Comparison of ENCODE assay signal across 8 cellular contexts in the genomic region with DNA sequence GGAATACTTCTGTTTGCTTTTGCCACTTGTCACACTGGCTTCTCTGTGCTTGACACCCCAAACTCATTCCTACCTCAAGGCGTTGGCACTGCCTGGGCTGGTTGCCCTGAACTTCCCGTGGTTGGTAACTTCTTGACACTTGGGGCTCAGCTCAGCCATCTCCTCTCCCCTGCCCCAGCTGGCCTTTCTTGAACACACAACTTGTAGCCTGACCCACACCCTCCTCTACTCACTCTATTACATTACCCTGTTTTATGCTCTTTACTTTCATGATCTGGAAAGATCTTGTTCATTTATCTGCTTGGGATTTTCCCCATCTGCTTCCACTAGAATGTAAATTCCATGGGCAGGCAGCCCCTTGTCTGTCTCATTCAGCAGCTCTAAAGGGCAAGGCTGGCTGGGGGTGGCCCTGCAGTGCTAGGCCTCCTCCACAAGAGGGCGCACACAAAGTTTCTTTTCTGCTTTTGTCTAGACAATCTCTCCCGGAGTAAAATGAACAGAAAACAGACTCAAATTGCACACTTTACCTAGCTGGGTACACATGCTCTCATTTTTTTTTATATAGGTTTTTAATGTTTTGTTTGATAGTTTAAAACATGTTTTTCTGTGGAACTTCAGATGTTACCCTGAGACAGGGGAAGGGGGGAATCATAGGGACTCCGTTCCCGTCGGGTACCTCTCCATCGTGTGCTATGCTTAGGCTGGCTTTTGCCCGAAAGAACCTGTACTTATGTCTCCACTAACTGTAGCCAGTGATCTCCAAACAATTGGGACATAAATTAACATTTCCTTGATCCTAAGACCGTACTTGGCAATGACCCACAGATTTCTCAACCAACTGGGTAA. TPM values are rescaled to one million over a fixed set of nuclear protein-coding genes. Genes with fewer than 3 reads are reported as not detected.
DNase-seq lines count a peak whose midpoint lies in the region; ATAC-seq and TF ChIP-seq lines count a peak whose summit lies in the region.

No MANE protein-coding gene starts in this region.

- ATAC-seq in HG03066 (IDR thresholded peaks at IDR 0.05; ENCODE audit: low read depth, unreplicated experiment) (peak; percentile 74), natural killer cell (peak; percentile 79 to 94 (median 91))

- H3K9me3 Mint-ChIP-seq in natural killer cell, result no peaks in the 10 kb centered on the region

- intact Hi-C loops in natural killer cell (cut with micrococcal nuclease), result loop anchor here (1.0 kb wide), 1 partner anchor 476 kb away; no protein-coding TSS in a partner anchor

- no peaks in the 10 kb centered on the region for H3K36me3 Mint-ChIP-seq in natural killer cell

- H3K27ac Mint-ChIP-seq in natural killer cell, result no peak overlapping the region

- H3K4me3 Mint-ChIP-seq in natural killer cell, result no peak overlapping the region

- peak; percentile 97 for TF ChIP-seq CTCF in epithelial cell of proximal tubule (conservative IDR thresholded peaks at IDR 0.05; ENCODE audit: low read depth, low read length)
- TF ChIP-seq CTCF in natural killer cell (IDR thresholded peaks at IDR 0.05), result peak; percentile 99

- DNase-seq in NCI-H82 (lab: John Stamatoyannopoulos, UW), result peak; percentile 57
- no peak for DNase-seq in NCI-H82 treated with DMSO at 0.1 percent for 48 hours (lab: John Stamatoyannopoulos, UW; ENCODE audit: unreplicated experiment)
- peak; percentile 56 for DNase-seq in NCI-H69 (lab: John Stamatoyannopoulos, UW)
- DNase-seq in activated CD8-positive, alpha-beta memory T cell treated with anti-CD3 and anti-CD28 coated beads for 48 hours (ENCODE audit: low read depth in 2 of 3, low spot score in 2 of 3), result peak in 2 of 3 experiments; percentile 41 to 61
- DNase-seq in epithelial cell of proximal tubule (ENCODE audit: low read depth), result no peak
- DNase-seq in natural killer cell, result peak; percentile 53
- peak; percentile 17 for DNase-seq in stimulated activated naive CD4-positive, alpha-beta T cell treated with Interleukin-2 at 50 U/mL for 16 hours (lab: John Stamatoyannopoulos, UW)

- H3K4me1 Mint-ChIP-seq in natural killer cell, result peaks cover 5 to 8% of the 10 kb centered on the region in 2 donors

- H3K4me3 ChIP-seq in epithelial cell of proximal tubule (ENCODE audit: low read depth, low read length), result no peak overlapping the region

- H3K27me3 Mint-ChIP-seq in natural killer cell (ENCODE audit: low read depth in 2 of 2), result peaks cover 11 to 30% of the 10 kb centered on the region in 2 donors

RNA-seq across cellular contexts. Expression of a gene that starts 16.4 kb away (rescaled TPM):
- not detected in 2 replicates for total RNA-seq in epithelial cell of proximal tubule
- under 1 TPM in 2 of 3 donors, not detected in 1; 0.21 to 0.48 TPM for total RNA-seq in natural killer cell

RNA-seq across cellular contexts. Expression of a gene that starts 40.0 kb away (rescaled TPM):
- total RNA-seq in epithelial cell of proximal tubule (22.0 and 31.9 TPM in 2 replicates), natural killer cell (10 to 100 TPM; 13.3 to 17.4 (median 13.5) TPM)

Comparison
In these comparisons a context has a peak if more than half of its experiments do, and no peak if none do; other contexts are left out.
1. DNase-seq: peak in NCI-H82 (single experiment), NCI-H69 (single experiment), activated CD8-positive, alpha-beta memory T cell treated with anti-CD3 and anti-CD28 coated beads for 48 hours (2 of 3), natural killer cell (single experiment) and stimulated activated naive CD4-positive, alpha-beta T cell treated with Interleukin-2 at 50 U/mL for 16 hours (single experiment); none in NCI-H82 treated with DMSO at 0.1 percent for 48 hours (single experiment) and epithelial cell of proximal tubule (single experiment).